18 cellular contexts compared by ENCODE assay signal in genomic region chr1:197807216-197807615, GRCh38. TPM values are rescaled to one million over a fixed set of nuclear protein-coding genes. Genes with fewer than 3 reads are reported as not detected.
DNase-seq lines count a peak whose midpoint lies in the region; ATAC-seq and TF ChIP-seq lines count a peak whose summit lies in the region.
"Had no signal": no experiment of that assay in that cellular context is flagged by ENCODE, and none has a peak within 500 bp of the region (broad histone marks: within the 10 kb centered on the region; RNA-seq: fewer than 3 reads in every experiment).

No MANE protein-coding gene starts in this region.

- POLR2A ChIA-PET in RWPE1 (lab: Yijun Ruan, JAX; ENCODE audit: low non-redundant PET): no interaction called here

- no peak for TF ChIP-seq CTCF in RWPE1 (conservative IDR thresholded peaks at IDR 0.05; ENCODE audit: low read depth)

- DNase-seq in SIG-M5 (lab: John Stamatoyannopoulos, UW): no peak
- DNase-seq in RWPE1 (ENCODE audit: low spot score): no peak
- DNase-seq in H4 (ENCODE audit: low spot score): no peak
- DNase-seq in NCI-H2227 (lab: John Stamatoyannopoulos, UW; ENCODE audit: unreplicated experiment): no peak
- DNase-seq: activated CD4-positive, alpha-beta T cell treated with anti-CD3 and anti-CD28 coated beads for 4 hours; activated naive CD8-positive, alpha-beta T cell treated with anti-CD3 and anti-CD28 coated beads, Interleukin-2, amount 10 ng/mL, durations not matched to agents 7 days and 5 days; activated T-cell treated with anti-CD3 and anti-CD28 coated beads for 4 hours; DND-41; mammary epithelial cell; NCI-H2029 treated with DMSO at 0.1 percent for 48 hours; sigmoid colon; stimulated activated CD4-positive, alpha-beta T cell treated with anti-CD3 and anti-CD28 coated beads, Interleukin-2, amount 100 ng/mL, for 48 hours; transverse colon had no signal

- CTCF ChIA-PET in RWPE1 (lab: Yijun Ruan, JAX): interaction anchor here (0.7 to 1.1 kb wide), 3 partner anchors 11 to 71 kb away, joined by 3 read pairs; no protein-coding TSS in a partner anchor

- ATAC-seq in GM19324 (IDR thresholded peaks at IDR 0.05; ENCODE audit: low FRiP score, unreplicated experiment) (peak; percentile 82), GM21717 (IDR thresholded peaks at IDR 0.05; ENCODE audit: unreplicated experiment) (peak; percentile 83), HG03439 (IDR thresholded peaks at IDR 0.05; ENCODE audit: unreplicated experiment) (peak; percentile 89)

- H3K27ac ChIP-seq in RWPE1: no peak overlapping the region
- H3K27ac ChIP-seq: cardiac muscle cell, neutrophil, sigmoid colon had no signal

RNA-seq across cellular contexts. Expression of gene DENND1B, which starts 31.9 kb away (rescaled TPM):
- total RNA-seq in H4 (2014; rRNA removed; shearing (Covaris generic)): 7.3 and 7.4 TPM in 2 replicates
